In the genomic region with DNA sequence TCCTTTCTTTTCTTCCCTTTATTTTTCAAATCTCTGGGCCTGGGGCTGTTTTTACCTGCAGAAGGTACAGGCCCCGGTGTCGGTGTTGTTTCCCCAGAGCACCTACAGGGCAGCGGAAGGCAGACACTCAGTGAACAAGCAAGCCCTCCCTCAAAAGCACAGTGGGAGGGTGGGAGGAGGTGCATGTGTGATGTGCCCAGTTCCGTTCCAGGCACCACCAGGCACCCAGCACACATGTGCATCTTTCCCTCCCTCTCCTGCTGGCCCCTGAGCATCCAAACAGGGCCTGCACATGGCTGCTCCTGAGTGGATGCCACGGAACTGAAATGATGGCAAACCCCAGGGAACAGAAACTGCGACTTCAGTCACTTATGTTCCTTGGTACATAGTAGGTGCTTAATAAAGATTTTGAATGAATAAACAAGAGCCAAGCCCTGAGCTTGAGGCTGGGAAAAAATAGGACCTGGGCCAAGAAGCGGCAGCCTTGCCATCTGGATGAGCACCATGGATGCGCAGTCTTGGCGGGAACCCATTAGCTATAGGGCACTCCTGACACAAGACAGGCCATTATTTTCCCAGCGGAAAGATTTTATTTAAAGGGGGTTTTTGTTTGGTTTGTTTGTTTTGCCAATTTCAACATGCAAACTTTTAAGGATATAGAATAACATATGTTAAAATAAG, we compare ENCODE assay signal across 14 cellular contexts. TPM values are rescaled to one million over a fixed set of nuclear protein-coding genes. Genes with fewer than 3 reads are reported as not detected.
DNase-seq lines count a peak whose midpoint lies in the region; ATAC-seq and TF ChIP-seq lines count a peak whose summit lies in the region.
"Had no signal": no experiment of that assay in that cellular context is flagged by ENCODE, and none has a peak within 500 bp of the region (broad histone marks: within the 10 kb centered on the region; RNA-seq: fewer than 3 reads in every experiment).

No MANE protein-coding gene starts in this region.

- H3K27ac ChIP-seq in body of pancreas = peak overlapping the region in 1 of 4 donors; percentile 0
- H3K27ac ChIP-seq in prostate gland = no peak overlapping the region
- H3K27ac ChIP-seq in colonic mucosa = no peak overlapping the region
- H3K27ac ChIP-seq: SJCRH30 had no signal

- no peak overlapping the region for H3K4me3 ChIP-seq in body of pancreas
- no peak overlapping the region for H3K4me3 ChIP-seq in prostate gland
- H3K4me3 ChIP-seq in colonic mucosa = no peak overlapping the region
- H3K4me3 ChIP-seq: SJCRH30 had no signal

- no peaks in the 10 kb centered on the region for H3K27me3 ChIP-seq in body of pancreas
- H3K27me3 ChIP-seq in prostate gland (replicated peaks; ENCODE audit: insufficient read depth) = no peaks in the 10 kb centered on the region
- H3K27me3 ChIP-seq in colonic mucosa = no peaks in the 10 kb centered on the region
- H3K27me3 ChIP-seq: SJCRH30 had no signal

- H3K9ac ChIP-seq in colonic mucosa (ENCODE audit: low read depth in 2 of 2, low read length in 2 of 2) = no peak overlapping the region

- peak overlapping the region in 8 of 10 donors; percentile 48 to 91 (median 75) for H3K27ac Mint-ChIP-seq in naive thymus-derived CD8-positive, alpha-beta T cell
- H3K27ac Mint-ChIP-seq: activated naive CD8-positive, alpha-beta T cell treated with anti-CD3 and anti-CD28 coated beads, Interleukin-2, amount 10 ng/mL, durations not matched to agents 7 days and 5 days had no signal

- H3K9me3 ChIP-seq in body of pancreas (no peaks in the 10 kb centered on the region), prostate gland (no peaks in the 10 kb centered on the region), colonic mucosa (no peaks in the 10 kb centered on the region)
- H3K9me3 ChIP-seq: SJCRH30 had no signal

- peaks cover 0 to 25% (median 0%) of the 10 kb centered on the region in 3 donors for H3K36me3 Mint-ChIP-seq in naive thymus-derived CD8-positive, alpha-beta T cell
- H3K36me3 Mint-ChIP-seq: activated naive CD8-positive, alpha-beta T cell treated with anti-CD3 and anti-CD28 coated beads, Interleukin-2, amount 10 ng/mL, durations not matched to agents 7 days and 5 days had no signal

- WGBS in body of pancreas, 2 donors = 93% methylated on average over 10 of the region's 10 CpGs
- 88% methylated on average over 10 of the region's 10 CpGs for WGBS in prostate gland

- no peak for TF ChIP-seq POLR2A in body of pancreas (IDR thresholded peaks at IDR 0.05)
- no peak for TF ChIP-seq POLR2A in prostate gland (IDR thresholded peaks at IDR 0.05)

- intact Hi-C loops in body of pancreas (cut with DNase I) = no loop called here
- intact Hi-C loops in prostate gland (cut with DNase I) = no loop called here
- intact Hi-C loops in colonic mucosa (cut with DNase I) = no loop called here

- peaks cover 25 to 48% (median 42%) of the 10 kb centered on the region in 4 donors for H3K4me1 Mint-ChIP-seq in naive thymus-derived CD8-positive, alpha-beta T cell

- H3K36me3 ChIP-seq in body of pancreas (replicated peaks in 1 of 2; ENCODE audit: insufficient read depth in 1 of 2, low read depth in 2 of 2) = no peaks in the 10 kb centered on the region
- H3K36me3 ChIP-seq in prostate gland = no peaks in the 10 kb centered on the region
- H3K36me3 ChIP-seq in colonic mucosa = no peaks in the 10 kb centered on the region

- H3K4me3 Mint-ChIP-seq in naive thymus-derived CD8-positive, alpha-beta T cell = peak overlapping the region in 2 of 10 donors; percentile 52 to 59
- H3K4me3 Mint-ChIP-seq: activated naive CD8-positive, alpha-beta T cell treated with anti-CD3 and anti-CD28 coated beads, Interleukin-2, amount 10 ng/mL, durations not matched to agents 7 days and 5 days; stimulated activated naive CD8-positive, alpha-beta T cell treated with anti-CD3 and anti-CD28 coated beads, Interleukin-15, amount 100 ng/mL, for 72 hours had no signal

- no peak for TF ChIP-seq CTCF in body of pancreas (IDR thresholded peaks at IDR 0.05)
- no peak for TF ChIP-seq CTCF in prostate gland (IDR thresholded peaks at IDR 0.05)
- TF ChIP-seq CTCF in colonic mucosa (IDR thresholded peaks at IDR 0.05) = no peak

- ATAC-seq in naive thymus-derived CD8-positive, alpha-beta T cell = peak in 1 of 2 donors; percentile 47
- ATAC-seq in body of pancreas = no peak
- ATAC-seq: HepG2; stimulated activated naive CD8-positive, alpha-beta T cell treated with anti-CD3 and anti-CD28 coated beads, Interleukin-15, amount 100 ng/mL, for 72 hours had no signal

- DNase-seq in DMS 273 treated with DMSO at 0.1 percent for 48 hours (lab: John Stamatoyannopoulos, UW) (peak; percentile 39), NCI-H1694 treated with DMSO at 0.1 percent for 48 hours (lab: John Stamatoyannopoulos, UW) (peak; percentile 91), cerebellar cortex (ENCODE audit: low spot score) (peak; percentile 87), body of pancreas (no peak), prostate gland (ENCODE audit: low spot score) (no peak), colonic mucosa (no peak), NCI-H2196 (lab: John Stamatoyannopoulos, UW; ENCODE audit: unreplicated experiment) (no peak)
- no peak for DNase-seq in naive thymus-derived CD8-positive, alpha-beta T cell
- DNase-seq: activated naive CD8-positive, alpha-beta T cell treated with anti-CD3 and anti-CD28 coated beads, Interleukin-2, amount 10 ng/mL, durations not matched to agents 7 days and 5 days; DND-41; SJCRH30; stimulated activated CD4-positive, alpha-beta T cell treated with anti-CD3 and anti-CD28 coated beads, Interleukin-4, amount 100 ng/mL, for 24 hours; stimulated activated naive CD8-positive, alpha-beta T cell treated with anti-CD3 and anti-CD28 coated beads, Interleukin-15, amount 100 ng/mL, for 72 hours had no signal

- POLR2A ChIA-PET in naive thymus-derived CD8-positive, alpha-beta T cell (lab: Charles Lee) = no interaction called here

- H3K4me1 ChIP-seq in body of pancreas = peaks cover 38% of the 10 kb centered on the region
- peaks cover 5% of the 10 kb centered on the region for H3K4me1 ChIP-seq in prostate gland (replicated peaks)
- H3K4me1 ChIP-seq in colonic mucosa = peaks cover 4% of the 10 kb centered on the region

- H3K9me3 Mint-ChIP-seq in naive thymus-derived CD8-positive, alpha-beta T cell = no peaks in the 10 kb centered on the region
- H3K9me3 Mint-ChIP-seq: activated naive CD8-positive, alpha-beta T cell treated with anti-CD3 and anti-CD28 coated beads, Interleukin-2, amount 10 ng/mL, durations not matched to agents 7 days and 5 days; stimulated activated naive CD8-positive, alpha-beta T cell treated with anti-CD3 and anti-CD28 coated beads, Interleukin-15, amount 100 ng/mL, for 72 hours had no signal

- no peaks in the 10 kb centered on the region for H3K27me3 Mint-ChIP-seq in naive thymus-derived CD8-positive, alpha-beta T cell
- H3K27me3 Mint-ChIP-seq: activated naive CD8-positive, alpha-beta T cell treated with anti-CD3 and anti-CD28 coated beads, Interleukin-2, amount 10 ng/mL, durations not matched to agents 7 days and 5 days; stimulated activated naive CD8-positive, alpha-beta T cell treated with anti-CD3 and anti-CD28 coated beads, Interleukin-15, amount 100 ng/mL, for 72 hours had no signal

RNA-seq across cellular contexts. Expression of gene ARRB1, which starts 47.8 kb away (rescaled TPM):
- total RNA-seq in naive thymus-derived CD8-positive, alpha-beta T cell = 10 to 100 TPM; 60.0 to 65.3 TPM
- polyA plus RNA-seq in naive thymus-derived CD8-positive, alpha-beta T cell = 10 to 100 TPM in 1 of 3 donors, 1 to 10 TPM in 2; 7.6 to 12.2 (median 9.0) TPM
- 10 to 100 TPM; 41.0 to 54.1 TPM for total RNA-seq in body of pancreas
- 10 to 100 TPM; 31.9 to 64.7 TPM for total RNA-seq in prostate gland
- 10 to 100 TPM; 70.3 to 73.4 TPM for total RNA-seq in colonic mucosa

Comparison
In these comparisons a context has a peak if more than half of its experiments do, and no peak if none do; other contexts are left out.
1. DNase-seq: peak in DMS 273 treated with DMSO at 0.1 percent for 48 hours (single experiment), NCI-H1694 treated with DMSO at 0.1 percent for 48 hours (single experiment) and cerebellar cortex (single experiment); none in naive thymus-derived CD8-positive, alpha-beta T cell (0 of 10), body of pancreas (0 of 4), prostate gland (single experiment), colonic mucosa (single experiment) and NCI-H2196 (single experiment).